ENCODE assay signal across 29 cellular contexts in genomic region chr1:7225711-7226505, GRCh38.
"Had no signal": no experiment of that assay in that cellular context is flagged by ENCODE, and none has a peak within 500 bp of the region (broad histone marks: within the 10 kb centered on the region; RNA-seq: fewer than 3 reads in every experiment).

No MANE protein-coding gene starts in this region.

- H3K36me3 Mint-ChIP-seq: activated CD8-positive, alpha-beta memory T cell treated with anti-CD3 and anti-CD28 coated beads, Interleukin-2, amount 10 ng/mL, durations not matched to agents 7 days and 5 days; activated naive CD4-positive, alpha-beta T cell treated with anti-CD3 and anti-CD28 coated beads, Interleukin-2, amount 50 U/mL, for 72 hours; immature natural killer cell; naive thymus-derived CD8-positive, alpha-beta T cell; stimulated activated memory B cell treated with anti-CD40 and anti-IgM and Interleukin-4, amounts not matched to agents 10 μg/mL and 1 μg/mL and 100 μg/mL, for 72 hours had no signal

- ATAC-seq: activated CD8-positive, alpha-beta memory T cell treated with anti-CD3 and anti-CD28 coated beads, Interleukin-2, amount 10 ng/mL, durations not matched to agents 7 days and 5 days; activated CD8-positive, alpha-beta T cell treated with anti-CD3 and anti-CD28 coated beads, Interleukin-2, amount 10 ng/mL, durations not matched to agents 7 days and 5 days; activated naive CD4-positive, alpha-beta T cell treated with anti-CD3 and anti-CD28 coated beads, Interleukin-2, amount 50 U/mL, for 72 hours; gastroesophageal sphincter; left colon; naive thymus-derived CD8-positive, alpha-beta T cell; right lobe of liver; stimulated activated memory B cell treated with anti-CD40 and anti-IgM and Interleukin-4, amounts not matched to agents 10 μg/mL and 1 μg/mL and 100 μg/mL, for 72 hours; stimulated activated naive CD8-positive, alpha-beta T cell treated with anti-CD3 and anti-CD28 coated beads, Interleukin-15, amount 100 ng/mL, for 72 hours had no signal

- DNase-seq: activated CD4-positive, alpha-beta T cell treated with anti-CD3 and anti-CD28 coated beads, Interleukin-2, amount 50 U/mL, for 1 hour; activated CD4-positive, CD25-positive, alpha-beta regulatory T cell treated with anti-CD3 and anti-CD28 coated beads, Interleukin-2, amount 50 U/mL, for 72 hours; activated CD8-positive, alpha-beta memory T cell treated with anti-CD3 and anti-CD28 coated beads, Interleukin-2, amount 10 ng/mL, durations not matched to agents 7 days and 5 days; activated CD8-positive, alpha-beta T cell treated with anti-CD3 and anti-CD28 coated beads, Interleukin-2, amount 10 ng/mL, durations not matched to agents 7 days and 5 days; activated naive CD4-positive, alpha-beta T cell; activated T-cell treated with anti-CD3 and anti-CD28 coated beads, Interleukin-2, amount 50 U/mL, for 48 hours; anterior cingulate cortex; dorsolateral prefrontal cortex; effector memory CD4-positive, alpha-beta T cell; erythroblast; immature natural killer cell; kidney; left colon; midbrain; naive thymus-derived CD8-positive, alpha-beta T cell; right lobe of liver; stimulated activated CD4-positive, alpha-beta T cell treated with anti-CD3 and anti-CD28 coated beads, Interleukin-4, amount 100 ng/mL, for 24 hours; stimulated activated CD8-positive, alpha-beta memory T cell treated with anti-CD3 and anti-CD28 coated beads, Interleukin-4, amount 100 ng/mL, for 48 hours; stimulated activated naive CD8-positive, alpha-beta T cell treated with anti-CD3 and anti-CD28 coated beads, Interleukin-15, amount 100 ng/mL, for 72 hours; substantia nigra; T-helper 1 cell had no signal

- H3K9me3 Mint-ChIP-seq: activated naive CD4-positive, alpha-beta T cell treated with anti-CD3 and anti-CD28 coated beads, Interleukin-2, amount 50 U/mL, for 72 hours; central memory CD8-positive, alpha-beta T cell; immature natural killer cell; naive thymus-derived CD8-positive, alpha-beta T cell; stimulated activated memory B cell treated with anti-CD40 and anti-IgM and Interleukin-4, amounts not matched to agents 10 μg/mL and 1 μg/mL and 100 μg/mL, for 72 hours; stimulated activated naive CD8-positive, alpha-beta T cell treated with anti-CD3 and anti-CD28 coated beads, Interleukin-15, amount 100 ng/mL, for 72 hours had no signal

- H3K27ac Mint-ChIP-seq: activated CD8-positive, alpha-beta memory T cell treated with anti-CD3 and anti-CD28 coated beads, Interleukin-2, amount 10 ng/mL, durations not matched to agents 7 days and 5 days; activated CD8-positive, alpha-beta T cell treated with anti-CD3 and anti-CD28 coated beads, Interleukin-2, amount 10 ng/mL, durations not matched to agents 7 days and 5 days; activated naive CD4-positive, alpha-beta T cell treated with anti-CD3 and anti-CD28 coated beads, Interleukin-2, amount 50 U/mL, for 72 hours; immature natural killer cell; stimulated activated memory B cell treated with anti-CD40 and anti-IgM and Interleukin-4, amounts not matched to agents 10 μg/mL and 1 μg/mL and 100 μg/mL, for 72 hours; stimulated activated naive CD8-positive, alpha-beta T cell treated with anti-CD3 and anti-CD28 coated beads, Interleukin-15, amount 100 ng/mL, for 72 hours had no signal

- H3K4me3 ChIP-seq: dorsolateral prefrontal cortex, gastroesophageal sphincter, hepatocyte, right lobe of liver, skin epidermis, upper lobe of left lung, vagina had no signal

- H3K36me3 ChIP-seq: gastroesophageal sphincter, right lobe of liver, upper lobe of left lung, vagina had no signal

- H3K4me2 ChIP-seq: hepatocyte had no signal

- H3K4me1 ChIP-seq: gastroesophageal sphincter, right lobe of liver, upper lobe of left lung, vagina had no signal

- H3K9me3 ChIP-seq: gastroesophageal sphincter, right lobe of liver, upper lobe of left lung, vagina had no signal

- H3K27me3 Mint-ChIP-seq: activated CD8-positive, alpha-beta memory T cell treated with anti-CD3 and anti-CD28 coated beads, Interleukin-2, amount 10 ng/mL, durations not matched to agents 7 days and 5 days had no signal

- H3K27me3 ChIP-seq: dorsolateral prefrontal cortex, hepatocyte, right lobe of liver, upper lobe of left lung, vagina had no signal

- H3K4me1 Mint-ChIP-seq: activated CD8-positive, alpha-beta memory T cell treated with anti-CD3 and anti-CD28 coated beads, Interleukin-2, amount 10 ng/mL, durations not matched to agents 7 days and 5 days; central memory CD8-positive, alpha-beta T cell; immature natural killer cell; naive thymus-derived CD8-positive, alpha-beta T cell; stimulated activated memory B cell treated with anti-CD40 and anti-IgM and Interleukin-4, amounts not matched to agents 10 μg/mL and 1 μg/mL and 100 μg/mL, for 72 hours; stimulated activated naive CD8-positive, alpha-beta T cell treated with anti-CD3 and anti-CD28 coated beads, Interleukin-15, amount 100 ng/mL, for 72 hours had no signal

- H3K79me2 ChIP-seq: hepatocyte had no signal

- H3K27ac ChIP-seq: dorsolateral prefrontal cortex, gastroesophageal sphincter, hepatocyte, right lobe of liver, skin epidermis, upper lobe of left lung, vagina had no signal

- H3K4me3 Mint-ChIP-seq: activated CD8-positive, alpha-beta memory T cell treated with anti-CD3 and anti-CD28 coated beads, Interleukin-2, amount 10 ng/mL, durations not matched to agents 7 days and 5 days; activated CD8-positive, alpha-beta T cell treated with anti-CD3 and anti-CD28 coated beads, Interleukin-2, amount 10 ng/mL, durations not matched to agents 7 days and 5 days; central memory CD8-positive, alpha-beta T cell; immature natural killer cell; naive thymus-derived CD8-positive, alpha-beta T cell; stimulated activated memory B cell treated with anti-CD40 and anti-IgM and Interleukin-4, amounts not matched to agents 10 μg/mL and 1 μg/mL and 100 μg/mL, for 72 hours; stimulated activated naive CD8-positive, alpha-beta T cell treated with anti-CD3 and anti-CD28 coated beads, Interleukin-15, amount 100 ng/mL, for 72 hours had no signal

- H2AFZ ChIP-seq: hepatocyte had no signal
